13 cellular contexts compared by ENCODE assay signal in genomic region chrX:63932006-63932405, GRCh38.
"Had no signal": no experiment of that assay in that cellular context is flagged by ENCODE, and none has a peak within 500 bp of the region (broad histone marks: within the 10 kb centered on the region; RNA-seq: fewer than 3 reads in every experiment).

No MANE protein-coding gene starts in this region.

- H3K27me3 ChIP-seq: testis had no signal

- H3K27ac ChIP-seq: psoas muscle, testis had no signal

- H3K9me3 ChIP-seq: psoas muscle, testis had no signal

- H3K4me3 ChIP-seq: psoas muscle, testis had no signal

- H3K4me1 ChIP-seq: psoas muscle, testis had no signal

- DNase-seq: activated CD4-positive, alpha-beta T cell treated with anti-CD3 and anti-CD28 coated beads, Interleukin-2, amount 50 U/mL, for 4 hours; activated CD8-positive, alpha-beta memory T cell treated with anti-CD3 and anti-CD28 coated beads, Interleukin-2, amount 10 ng/mL, durations not matched to agents 7 days and 5 days; activated effector memory CD4-positive, alpha-beta T cell treated with anti-CD3 and anti-CD28 coated beads, Interleukin-2, amount 50 U/mL, for 16 hours; activated T-cell treated with anti-CD3 and anti-CD28 coated beads, Interleukin-2, amount 50 U/mL, for 24 hours; hypothalamus; kidney glomerular epithelial cell; nephron progenitor cell; psoas muscle; stimulated activated CD4-positive, alpha-beta T cell treated with anti-CD3 and anti-CD28 coated beads, Interleukin-4, amount 100 ng/mL, for 1 hour; stimulated activated CD8-positive, alpha-beta memory T cell treated with anti-CD3 and anti-CD28 coated beads, Interleukin-4, amount 100 ng/mL, for 48 hours; stimulated activated naive CD8-positive, alpha-beta T cell treated with anti-CD3 and anti-CD28 coated beads, Interleukin-15, amount 100 ng/mL, for 72 hours; testis had no signal

- ATAC-seq: activated CD4-positive, CD25-positive, alpha-beta regulatory T cell treated with anti-CD3 and anti-CD28 coated beads, Interleukin-2, amount 50 U/mL, for 24 hours; activated CD8-positive, alpha-beta memory T cell treated with anti-CD3 and anti-CD28 coated beads, Interleukin-2, amount 10 ng/mL, durations not matched to agents 7 days and 5 days; psoas muscle; stimulated activated naive CD8-positive, alpha-beta T cell treated with anti-CD3 and anti-CD28 coated beads, Interleukin-15, amount 100 ng/mL, for 72 hours had no signal
